ENCODE assay signal across 2 cellular contexts in the genomic region with DNA sequence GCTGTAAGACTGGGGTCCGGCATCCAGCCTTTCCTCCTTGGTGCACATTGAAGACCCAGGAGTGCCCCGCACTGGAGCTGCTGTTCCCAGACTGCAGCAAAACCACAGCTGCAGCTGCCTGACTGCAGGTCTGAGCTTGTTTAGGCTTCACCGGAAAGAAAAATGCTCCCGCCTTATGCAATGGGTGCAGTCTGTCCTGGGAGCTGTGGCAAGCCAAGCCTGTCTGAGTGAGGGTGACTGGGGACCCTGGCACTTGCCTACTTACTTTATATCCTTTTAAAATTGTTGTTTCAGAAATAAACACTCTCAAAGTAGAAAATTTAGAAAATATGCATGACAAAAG.
TF ChIP-seq lines count a peak whose summit lies in the region.

No MANE protein-coding gene starts in this region.

TF ChIP-seq in GM23338, 12 proteins besides CTCF, POLR2A, EP300 and RAD21:
- TF ChIP-seq JUNB (IDR thresholded peaks at IDR 0.05; ENCODE audit: unreplicated experiment) (no peak), EZH2 (IDR thresholded peaks at IDR 0.05; ENCODE audit: low read depth, unreplicated experiment) (no peak), ZNF331 (CRISPR knock-in tag; IDR thresholded peaks at IDR 0.05; ENCODE audit: low read depth) (no peak), CREB1 (CRISPR knock-in tag; IDR thresholded peaks at IDR 0.05; ENCODE audit: low read depth) (no peak)

TF ChIP-seq in H1, 55 proteins besides CTCF, POLR2A, EP300 and RAD21:
- TF ChIP-seq SAP30 (IDR thresholded peaks at IDR 0.05; ENCODE audit: insufficient read depth, insufficient replicate concordance, low read length) (no peak), CTBP2 (IDR thresholded peaks at IDR 0.05; ENCODE audit: borderline replicate concordance, insufficient read depth, insufficient read length, low read length) (no peak), CHD1 (IDR thresholded peaks at IDR 0.05; ENCODE audit: low read depth, low read length) (no peak), GABPA (IDR thresholded peaks at IDR 0.05; ENCODE audit: borderline replicate concordance, insufficient read depth, low read length) (no peak), HDAC6 (IDR thresholded peaks at IDR 0.05; ENCODE audit: low read depth, low read length) (no peak), SP2 (IDR thresholded peaks at IDR 0.05; ENCODE audit: low read length) (no peak), TAF7 (optimal IDR thresholded peaks at IDR 0.05; ENCODE audit: borderline replicate concordance, low read depth, low read length) (no peak), CEBPB (IDR thresholded peaks at IDR 0.05; ENCODE audit: low read depth, low read length) (no peak), KDM5A (IDR thresholded peaks at IDR 0.05; ENCODE audit: low read length) (no peak), RBBP5 (IDR thresholded peaks at IDR 0.05; ENCODE audit: borderline replicate concordance, low read depth, low read length) (no peak), KDM1A (IDR thresholded peaks at IDR 0.05; ENCODE audit: borderline replicate concordance, low read length) (no peak), JUND (IDR thresholded peaks at IDR 0.05; ENCODE audit: low read length) (no peak), SIRT6 (IDR thresholded peaks at IDR 0.05; ENCODE audit: low read length) (no peak), SP1 (IDR thresholded peaks at IDR 0.05; ENCODE audit: low read depth, low read length) (no peak), SRF (IDR thresholded peaks at IDR 0.05; ENCODE audit: low read depth, low read length) (no peak), CBX5 (IDR thresholded peaks at IDR 0.05; ENCODE audit: low read depth, low read length) (no peak), ATF3 (IDR thresholded peaks at IDR 0.05; ENCODE audit: insufficient read depth, low read depth, low read length) (no peak), SP4 (IDR thresholded peaks at IDR 0.05; ENCODE audit: low read length) (no peak), SUZ12 (IDR thresholded peaks at IDR 0.05; ENCODE audit: low read length) (no peak)
TF ChIP-seq in H1: peak in this region for 0.
